In the genomic region with DNA sequence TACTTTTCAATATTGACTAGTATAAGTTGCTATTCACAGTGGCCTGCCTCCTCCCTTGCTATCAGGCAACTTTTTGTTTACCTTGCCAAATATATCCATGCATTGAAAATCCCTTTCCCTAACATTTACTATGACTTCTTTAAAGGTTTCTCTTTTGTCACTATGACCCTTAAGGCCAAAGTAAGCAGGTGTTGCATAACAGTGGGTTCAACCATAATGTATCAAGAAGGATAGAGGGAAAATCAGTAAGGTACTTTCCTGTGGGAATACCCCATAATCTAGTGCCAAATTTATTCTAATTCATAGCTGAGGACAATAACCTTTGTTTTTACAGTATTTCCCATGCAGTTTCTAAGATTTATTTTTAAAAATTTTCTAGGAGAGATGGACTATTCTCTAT, we compare ENCODE assay signal across 15 cellular contexts.
DNase-seq lines count a peak whose midpoint lies in the region; ATAC-seq and TF ChIP-seq lines count a peak whose summit lies in the region.
"Had no signal": no experiment of that assay in that cellular context is flagged by ENCODE, and none has a peak within 500 bp of the region (broad histone marks: within the 10 kb centered on the region; RNA-seq: fewer than 3 reads in every experiment).

No MANE protein-coding gene starts in this region.

- H3K4me1 Mint-ChIP-seq in T-cell = no peaks in the 10 kb centered on the region
- H3K4me1 Mint-ChIP-seq: H9 had no signal

- no peak for TF ChIP-seq CTCF in GM12865 (IDR thresholded peaks at IDR 0.05; ENCODE audit: insufficient read depth, low read depth, low read length, missing control alignments)
- no peak for TF ChIP-seq CTCF in right lobe of liver (IDR thresholded peaks at IDR 0.05)

- ATAC-seq in GM18868 (IDR thresholded peaks at IDR 0.05; ENCODE audit: unreplicated experiment) = peak; percentile 71
- peak; percentile 38 to 89 (median 64) for ATAC-seq in right lobe of liver
- no peak for ATAC-seq in T-cell (replicated peaks in 1 of 4)
- ATAC-seq: A549 had no signal

- no peak for TF ChIP-seq POLR2A in right lobe of liver (IDR thresholded peaks at IDR 0.05)

- H3K4me3 ChIP-seq in GM12865 (ENCODE audit: low read depth, low read length) = no peak overlapping the region
- H3K4me3 ChIP-seq in right lobe of liver = no peak overlapping the region
- H3K4me3 ChIP-seq: A549 had no signal

- no peak overlapping the region for H3K27ac ChIP-seq in right lobe of liver
- H3K27ac ChIP-seq: A549, C4-2B had no signal

- H3K4me3 Mint-ChIP-seq in T-cell = no peak overlapping the region
- H3K4me3 Mint-ChIP-seq: H9, IgD-negative memory B cell had no signal

- no peak overlapping the region for H3K27ac Mint-ChIP-seq in T-cell
- H3K27ac Mint-ChIP-seq: CD4-positive, alpha-beta memory T cell; H9; IgD-negative memory B cell had no signal

- CTCF ChIA-PET in T-cell (lab: Charles Lee) = no interaction called here

- no peaks in the 10 kb centered on the region for H3K27me3 Mint-ChIP-seq in T-cell
- H3K27me3 Mint-ChIP-seq: CD4-positive, alpha-beta memory T cell; IgD-negative memory B cell had no signal

- intact Hi-C loops in right lobe of liver (cut with DNase I) (no loop called here), head of caudate nucleus (cut with DNase I) (no loop called here)

- no peaks in the 10 kb centered on the region for H3K27me3 ChIP-seq in right lobe of liver
- H3K27me3 ChIP-seq: BE2C had no signal

- H3K4me1 ChIP-seq in right lobe of liver = peaks cover 0 to 9% (median 0%) of the 10 kb centered on the region in 4 donors
- H3K4me1 ChIP-seq: A549, BE2C had no signal

- POLR2A ChIA-PET in T-cell (lab: Charles Lee) = no interaction called here

- peak; percentile 13 for DNase-seq in GM12865 (ENCODE audit: low read depth)
- DNase-seq in dermis blood vessel endothelial cell = peak; percentile 13
- DNase-seq in right lobe of liver = no peak
- no peak for DNase-seq in T-cell
- DNase-seq in head of caudate nucleus = no peak
- DNase-seq: BE2C; CD4-positive, alpha-beta memory T cell; DMS153; GF-D8; GOT3; H9 had no signal

- H3K9me3 Mint-ChIP-seq in T-cell = peaks cover 13 to 25% (median 20%) of the 10 kb centered on the region in 3 donors

- no peaks in the 10 kb centered on the region for H3K9me3 ChIP-seq in right lobe of liver
- H3K9me3 ChIP-seq: A549, BE2C had no signal

- H3K36me3 Mint-ChIP-seq in T-cell = peaks cover 57% of the 10 kb centered on the region

- no peaks in the 10 kb centered on the region for H3K36me3 ChIP-seq in right lobe of liver
- H3K36me3 ChIP-seq: BE2C had no signal

Comparison
In these comparisons a context has a peak if more than half of its experiments do, and no peak if none do; other contexts are left out.
1. DNase-seq: peak in GM12865 (single experiment) and dermis blood vessel endothelial cell (single experiment); none in right lobe of liver (0 of 3), T-cell (0 of 34) and head of caudate nucleus (0 of 42).
2. ATAC-seq: peak in GM18868 (single experiment) and right lobe of liver (4 of 4); none in T-cell (0 of 4).